ENCODE assay signal across 10 cellular contexts in genomic region chr1:36257375-36257767, GRCh38. TPM values are rescaled to one million over a fixed set of nuclear protein-coding genes. Genes with fewer than 3 reads are reported as not detected.
DNase-seq lines count a peak whose midpoint lies in the region; ATAC-seq and TF ChIP-seq lines count a peak whose summit lies in the region.
"Had no signal": no experiment of that assay in that cellular context is flagged by ENCODE, and none has a peak within 500 bp of the region (broad histone marks: within the 10 kb centered on the region; RNA-seq: fewer than 3 reads in every experiment).

No MANE protein-coding gene starts in this region.

- H3K9me3 ChIP-seq in BLaER1 = no peaks in the 10 kb centered on the region
- no peaks in the 10 kb centered on the region for H3K9me3 ChIP-seq in A673 (ENCODE audit: low read depth, low read length, poor library complexity, severe bottlenecking)

- peaks cover 95% of the 10 kb centered on the region for H4K20me1 ChIP-seq in BLaER1

- intact Hi-C loops in A673 (cut with micrococcal nuclease; ENCODE audit: unreplicated experiment) = no loop called here

- H3K36me3 ChIP-seq in BLaER1 (peaks cover 41% of the 10 kb centered on the region), A673 (ENCODE audit: insufficient read depth, low read length, poor library complexity, severe bottlenecking) (peaks cover 15% of the 10 kb centered on the region)

- H3K9me3 Mint-ChIP-seq in activated naive CD8-positive, alpha-beta T cell (ENCODE audit: low read depth) = no peaks in the 10 kb centered on the region
- peaks cover 2% of the 10 kb centered on the region for H3K9me3 Mint-ChIP-seq in memory B cell
- H3K9me3 Mint-ChIP-seq: activated T-cell treated with anti-CD3 and anti-CD28 coated beads, Interleukin-2, amount 50 U/mL, for 4 hours had no signal

- H3K4me3 Mint-ChIP-seq in activated naive CD8-positive, alpha-beta T cell = no peak overlapping the region
- H3K4me3 Mint-ChIP-seq in memory B cell = peak overlapping the region; percentile 42
- H3K4me3 Mint-ChIP-seq: activated T-cell treated with anti-CD3 and anti-CD28 coated beads, Interleukin-2, amount 50 U/mL, for 4 hours had no signal

- no peaks in the 10 kb centered on the region for H3K27me3 Mint-ChIP-seq in activated naive CD8-positive, alpha-beta T cell
- no peaks in the 10 kb centered on the region for H3K27me3 Mint-ChIP-seq in memory B cell

- H3K27me3 ChIP-seq in BLaER1 (no peaks in the 10 kb centered on the region), A673 (replicated peaks; ENCODE audit: insufficient read depth, low read depth, low read length, poor library complexity) (no peaks in the 10 kb centered on the region)

- H3K4me1 ChIP-seq in BLaER1 (peaks cover 77% of the 10 kb centered on the region), A673 (ENCODE audit: insufficient read depth, low read length, poor library complexity, severe bottlenecking) (peaks cover 36% of the 10 kb centered on the region)

- ATAC-seq in GM21529 (IDR thresholded peaks at IDR 0.05; ENCODE audit: unreplicated experiment) (peak; percentile 55), memory B cell (ENCODE audit: low read depth) (peak; percentile 15), HG02870 (IDR thresholded peaks at IDR 0.05; ENCODE audit: unreplicated experiment) (no peak)

- DNase-seq in memory B cell (ENCODE audit: low spot score in 2 of 2) (no peak), A673 (ENCODE audit: low spot score) (no peak), DMS114 treated with DMSO at 0.1 percent for 48 hours (lab: John Stamatoyannopoulos, UW; ENCODE audit: unreplicated experiment) (no peak), NCI-H345 treated with DMSO at 0.1 percent for 48 hours (lab: John Stamatoyannopoulos, UW; ENCODE audit: unreplicated experiment) (no peak)
- DNase-seq: activated T-cell treated with anti-CD3 and anti-CD28 coated beads, Interleukin-2, amount 50 U/mL, for 4 hours; effector CD4-positive, alpha-beta T cell had no signal

- H3K27ac ChIP-seq in BLaER1 = peak overlapping the region; percentile 72
- no peak overlapping the region for H3K27ac ChIP-seq in A673 (ENCODE audit: low read depth, low read length, poor library complexity, severe bottlenecking)

- H3K4me1 Mint-ChIP-seq in activated naive CD8-positive, alpha-beta T cell (ENCODE audit: low read depth) = peaks cover 50% of the 10 kb centered on the region
- H3K4me1 Mint-ChIP-seq in memory B cell = peaks cover 25% of the 10 kb centered on the region

- POLR2A ChIA-PET in A673 (lab: Charles Lee; ENCODE audit: low non-redundant PET) = no interaction called here

- H3K36me3 Mint-ChIP-seq in activated naive CD8-positive, alpha-beta T cell = peaks cover 7% of the 10 kb centered on the region
- H3K36me3 Mint-ChIP-seq in memory B cell = peaks cover 14% of the 10 kb centered on the region

- no peak for TF ChIP-seq CTCF in A673 (conservative IDR thresholded peaks at IDR 0.05; ENCODE audit: low read depth, low read length)

- H3K27ac Mint-ChIP-seq in activated naive CD8-positive, alpha-beta T cell = peak overlapping the region; percentile 47
- peak overlapping the region; percentile 91 for H3K27ac Mint-ChIP-seq in memory B cell

- H3K9ac ChIP-seq in BLaER1 = peak overlapping the region; percentile 52; the same call in 1 of the 2 replicates

- CTCF ChIA-PET in A673 (lab: Charles Lee) = no interaction called here

- BruUV-seq in A673 (replicated peaks; lab: Mats Ljungman, UMichigan) = no TSS peak

- H3K4me3 ChIP-seq in BLaER1 (peak overlapping the region; percentile 22; the same call in 1 of the 2 replicates), A673 (ENCODE audit: low read depth, low read length, poor library complexity, severe bottlenecking) (no peak overlapping the region)

- peak overlapping the region; percentile 79 for H3K4me2 ChIP-seq in BLaER1

RNA-seq across cellular contexts. Expression of gene THRAP3, which starts 33.1 kb away (rescaled TPM):
- total RNA-seq in A673 (2021) = 133 and 143 TPM in 2 replicates

RNA-seq across cellular contexts. Expression of gene SH3D21, which starts 48.8 kb away (rescaled TPM):
- total RNA-seq in A673 (2021) = 2.9 and 4.0 TPM in 2 replicates
